In the genomic region with DNA sequence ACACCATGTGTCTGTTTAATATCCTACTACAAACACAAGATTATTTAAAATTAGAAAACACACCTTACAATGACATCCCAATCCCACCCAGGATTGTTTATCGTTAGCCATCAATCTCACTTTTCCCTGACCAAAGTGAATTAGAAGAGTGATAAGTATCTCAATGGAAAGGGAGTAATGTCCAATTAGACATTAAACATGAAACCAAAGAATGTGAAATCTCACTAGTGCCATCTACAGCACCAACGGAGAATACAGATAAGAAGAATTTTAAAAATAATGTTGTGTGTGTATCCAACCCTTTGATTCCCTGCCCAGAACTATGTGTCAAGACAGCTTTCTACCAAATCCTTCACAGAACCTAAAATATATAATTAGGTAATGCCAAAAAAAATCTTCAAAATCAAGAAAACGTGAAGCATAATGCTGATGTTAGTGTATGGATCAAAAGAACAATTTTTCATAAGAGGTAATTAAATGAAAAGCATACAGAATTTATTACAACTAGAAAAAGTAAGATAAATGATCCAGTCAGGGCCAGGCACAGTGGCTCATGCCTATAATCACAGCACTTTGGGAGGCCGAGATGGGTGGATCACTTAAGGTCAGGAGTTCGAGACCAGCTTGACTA, we compare ENCODE assay signal across 8 cellular contexts.
DNase-seq lines count a peak whose midpoint lies in the region; ATAC-seq and TF ChIP-seq lines count a peak whose summit lies in the region.

No MANE protein-coding gene starts in this region.

- no peak overlapping the region for H3K4me3 ChIP-seq in HEK293 (ENCODE audit: low read depth, low read length)

- H3K27me3 Mint-ChIP-seq in glutamatergic neuron (ENCODE audit: unreplicated experiment) (peaks cover 5% of the 10 kb centered on the region), type B pancreatic cell (no peaks in the 10 kb centered on the region)

- peak; percentile 4 for DNase-seq in COLO829 (ENCODE audit: low spot score)
- peak; percentile 89 for DNase-seq in SK-N-DZ (ENCODE audit: low spot score)
- no peak for DNase-seq in glutamatergic neuron
- no peak for DNase-seq in type B pancreatic cell (ENCODE audit: extremely low spot score, unreplicated experiment)
- no peak for DNase-seq in activated naive CD4-positive, alpha-beta T cell treated with Interleukin-2 at 50 U/mL for 16 hours

- no peaks in the 10 kb centered on the region for H3K4me1 Mint-ChIP-seq in glutamatergic neuron (ENCODE audit: low read depth, unreplicated experiment)
- H3K4me1 Mint-ChIP-seq in type B pancreatic cell (ENCODE audit: unreplicated experiment): peaks cover 13% of the 10 kb centered on the region

- no peaks in the 10 kb centered on the region for H3K36me3 Mint-ChIP-seq in glutamatergic neuron (ENCODE audit: unreplicated experiment)
- H3K36me3 Mint-ChIP-seq in type B pancreatic cell: peaks cover 8% of the 10 kb centered on the region

- no peak overlapping the region for H3K4me3 Mint-ChIP-seq in glutamatergic neuron (ENCODE audit: unreplicated experiment)
- H3K4me3 Mint-ChIP-seq in type B pancreatic cell: no peak overlapping the region

- ATAC-seq in GM21723 (IDR thresholded peaks at IDR 0.05; ENCODE audit: unreplicated experiment) (no peak), GM19395 (IDR thresholded peaks at IDR 0.05; ENCODE audit: unreplicated experiment) (no peak)

- H3K36me3 ChIP-seq in HEK293 (ENCODE audit: control insufficient read depth in 2 of 2, insufficient read depth in 1 of 2, low read length in 2 of 2): peaks cover 0 to 3% of the 10 kb centered on the region in 2 experiments; a peak in 1 of 3 replicates

- H3K27ac Mint-ChIP-seq in glutamatergic neuron (ENCODE audit: unreplicated experiment) (no peak overlapping the region), type B pancreatic cell (no peak overlapping the region)

- no peak overlapping the region for H3K27ac ChIP-seq in HEK293 (ENCODE audit: extremely low read depth, low read depth, low read length)

- no peaks in the 10 kb centered on the region for H3K9me3 ChIP-seq in HEK293 (ENCODE audit: control insufficient read depth, insufficient read depth, low read depth, low read length)

- H3K9me3 Mint-ChIP-seq in glutamatergic neuron (ENCODE audit: unreplicated experiment): no peaks in the 10 kb centered on the region
- H3K9me3 Mint-ChIP-seq in type B pancreatic cell: peaks cover 4% of the 10 kb centered on the region

- POLR2A ChIA-PET in HEK293 (lab: Yijun Ruan, JAX): interaction anchor here (0.7 kb wide), 1 partner anchor 602 kb away, joined by 5 read pairs; no protein-coding TSS in a partner anchor

- no peak for TF ChIP-seq CTCF in HEK293 (tag by site-specific recombination; IDR thresholded peaks at IDR 0.05)
- TF ChIP-seq CTCF in glutamatergic neuron (IDR thresholded peaks at IDR 0.05; ENCODE audit: partially characterized antibody, unreplicated experiment): peak; percentile 49
- peak; percentile 75 for TF ChIP-seq CTCF in type B pancreatic cell (conservative IDR thresholded peaks at IDR 0.05)

- CTCF ChIA-PET in HEK293 (lab: Yijun Ruan, JAX): interaction anchor here (0.6 to 0.9 kb wide), 9 partner anchors 9 to 708 kb away, joined by 3 to 6 read pairs (median 4); no protein-coding TSS in a partner anchor

- H3K4me1 ChIP-seq in HEK293 (ENCODE audit: control insufficient read depth, insufficient read depth, low read length): no peaks in the 10 kb centered on the region

TF ChIP-seq in HEK293, 187 proteins besides CTCF, POLR2A, EP300 and RAD21 (continues in another document):
- TF ChIP-seq, protein P1, sequence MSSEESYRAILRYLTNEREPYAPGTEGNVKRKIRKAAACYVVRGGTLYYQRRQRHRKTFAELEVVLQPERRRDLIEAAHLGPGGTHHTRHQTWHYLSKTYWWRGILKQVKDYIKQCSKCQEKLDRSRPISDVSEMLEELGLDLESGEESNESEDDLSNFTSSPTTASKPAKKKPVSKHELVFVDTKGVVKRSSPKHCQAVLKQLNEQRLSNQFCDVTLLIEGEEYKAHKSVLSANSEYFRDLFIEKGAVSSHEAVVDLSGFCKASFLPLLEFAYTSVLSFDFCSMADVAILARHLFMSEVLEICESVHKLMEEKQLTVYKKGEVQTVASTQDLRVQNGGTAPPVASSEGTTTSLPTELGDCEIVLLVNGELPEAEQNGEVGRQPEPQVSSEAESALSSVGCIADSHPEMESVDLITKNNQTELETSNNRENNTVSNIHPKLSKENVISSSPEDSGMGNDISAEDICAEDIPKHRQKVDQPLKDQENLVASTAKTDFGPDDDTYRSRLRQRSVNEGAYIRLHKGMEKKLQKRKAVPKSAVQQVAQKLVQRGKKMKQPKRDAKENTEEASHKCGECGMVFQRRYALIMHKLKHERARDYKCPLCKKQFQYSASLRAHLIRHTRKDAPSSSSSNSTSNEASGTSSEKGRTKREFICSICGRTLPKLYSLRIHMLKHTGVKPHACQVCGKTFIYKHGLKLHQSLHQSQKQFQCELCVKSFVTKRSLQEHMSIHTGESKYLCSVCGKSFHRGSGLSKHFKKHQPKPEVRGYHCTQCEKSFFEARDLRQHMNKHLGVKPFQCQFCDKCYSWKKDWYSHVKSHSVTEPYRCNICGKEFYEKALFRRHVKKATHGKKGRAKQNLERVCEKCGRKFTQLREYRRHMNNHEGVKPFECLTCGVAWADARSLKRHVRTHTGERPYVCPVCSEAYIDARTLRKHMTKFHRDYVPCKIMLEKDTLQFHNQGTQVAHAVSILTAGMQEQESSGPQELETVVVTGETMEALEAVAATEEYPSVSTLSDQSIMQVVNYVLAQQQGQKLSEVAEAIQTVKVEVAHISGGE (tag by site-specific recombination; conservative IDR thresholded peaks at IDR 0.05; ENCODE audit: low read depth): no peak
- TF ChIP-seq ZNF155 (tag by site-specific recombination; IDR thresholded peaks at IDR 0.05) (no peak), ZNF169 (tag by site-specific recombination; IDR thresholded peaks at IDR 0.05) (no peak), ZNF664 (tag by site-specific recombination; IDR thresholded peaks at IDR 0.05) (0 out of 2 replicates have a peak, but pooled peaks have one; percentile 7), ZNF174 (tag by site-specific recombination; IDR thresholded peaks at IDR 0.05) (no peak), ZNF202 (tag by site-specific recombination; IDR thresholded peaks at IDR 0.05; ENCODE audit: borderline replicate concordance) (no peak), ZNF175 (tag by site-specific recombination; IDR thresholded peaks at IDR 0.05) (no peak), PRDM1 (tag by site-specific recombination; IDR thresholded peaks at IDR 0.05) (peak; percentile 88), ZNF76 (tag by site-specific recombination; IDR thresholded peaks at IDR 0.05; ENCODE audit: borderline replicate concordance, low read depth) (no peak), ZFP37 (tag by site-specific recombination; IDR thresholded peaks at IDR 0.05) (no peak), ZNF19 (tag by site-specific recombination; IDR thresholded peaks at IDR 0.05; ENCODE audit: low read depth) (no peak), IKZF3 (tag by site-specific recombination; IDR thresholded peaks at IDR 0.05) (peak; percentile 53; the same call in 1 of the 2 replicates), GLIS1 (tag by site-specific recombination; IDR thresholded peaks at IDR 0.05) (no peak), ZNF211 (tag by site-specific recombination; IDR thresholded peaks at IDR 0.05; ENCODE audit: low read depth) (no peak), ZNF571 (tag by site-specific recombination; IDR thresholded peaks at IDR 0.05) (no peak), ZFP69B (tag by site-specific recombination; IDR thresholded peaks at IDR 0.05) (no peak)
- TF ChIP-seq, protein P2, sequence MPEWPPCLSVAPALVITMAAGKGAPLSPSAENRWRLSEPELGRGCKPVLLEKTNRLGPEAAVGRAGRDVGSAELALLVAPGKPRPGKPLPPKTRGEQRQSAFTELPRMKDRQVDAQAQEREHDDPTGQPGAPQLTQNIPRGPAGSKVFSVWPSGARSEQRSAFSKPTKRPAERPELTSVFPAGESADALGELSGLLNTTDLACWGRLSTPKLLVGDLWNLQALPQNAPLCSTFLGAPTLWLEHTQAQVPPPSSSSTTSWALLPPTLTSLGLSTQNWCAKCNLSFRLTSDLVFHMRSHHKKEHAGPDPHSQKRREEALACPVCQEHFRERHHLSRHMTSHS (tag by site-specific recombination; IDR thresholded peaks at IDR 0.05): no peak
- TF ChIP-seq, protein P3, sequence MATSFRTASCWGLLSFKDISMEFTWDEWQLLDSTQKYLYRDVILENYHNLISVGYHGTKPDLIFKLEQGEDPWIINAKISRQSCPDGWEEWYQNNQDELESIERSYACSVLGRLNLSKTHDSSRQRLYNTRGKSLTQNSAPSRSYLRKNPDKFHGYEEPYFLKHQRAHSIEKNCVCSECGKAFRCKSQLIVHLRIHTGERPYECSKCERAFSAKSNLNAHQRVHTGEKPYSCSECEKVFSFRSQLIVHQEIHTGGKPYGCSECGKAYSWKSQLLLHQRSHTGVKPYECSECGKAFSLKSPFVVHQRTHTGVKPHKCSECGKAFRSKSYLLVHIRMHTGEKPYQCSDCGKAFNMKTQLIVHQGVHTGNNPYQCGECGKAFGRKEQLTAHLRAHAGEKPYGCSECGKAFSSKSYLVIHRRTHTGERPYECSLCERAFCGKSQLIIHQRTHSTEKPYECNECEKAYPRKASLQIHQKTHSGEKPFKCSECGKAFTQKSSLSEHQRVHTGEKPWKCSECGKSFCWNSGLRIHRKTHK (tag by site-specific recombination; IDR thresholded peaks at IDR 0.05): no peak
- TF ChIP-seq, protein P4, sequence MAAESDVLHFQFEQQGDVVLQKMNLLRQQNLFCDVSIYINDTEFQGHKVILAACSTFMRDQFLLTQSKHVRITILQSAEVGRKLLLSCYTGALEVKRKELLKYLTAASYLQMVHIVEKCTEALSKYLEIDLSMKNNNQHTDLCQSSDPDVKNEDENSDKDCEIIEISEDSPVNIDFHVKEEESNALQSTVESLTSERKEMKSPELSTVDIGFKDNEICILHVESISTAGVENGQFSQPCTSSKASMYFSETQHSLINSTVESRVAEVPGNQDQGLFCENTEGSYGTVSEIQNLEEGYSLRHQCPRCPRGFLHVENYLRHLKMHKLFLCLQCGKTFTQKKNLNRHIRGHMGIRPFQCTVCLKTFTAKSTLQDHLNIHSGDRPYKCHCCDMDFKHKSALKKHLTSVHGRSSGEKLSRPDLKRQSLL (tag by site-specific recombination; IDR thresholded peaks at IDR 0.05): no peak

Comparison
In these comparisons a context has a peak if more than half of its experiments do, and no peak if none do; other contexts are left out.
1. DNase-seq: peak in COLO829 (single experiment) and SK-N-DZ (single experiment); none in glutamatergic neuron (single experiment), type B pancreatic cell (single experiment) and activated naive CD4-positive, alpha-beta T cell treated with Interleukin-2 at 50 U/mL for 16 hours (single experiment).